ENCODE assay signal across 8 cellular contexts in the genomic region with DNA sequence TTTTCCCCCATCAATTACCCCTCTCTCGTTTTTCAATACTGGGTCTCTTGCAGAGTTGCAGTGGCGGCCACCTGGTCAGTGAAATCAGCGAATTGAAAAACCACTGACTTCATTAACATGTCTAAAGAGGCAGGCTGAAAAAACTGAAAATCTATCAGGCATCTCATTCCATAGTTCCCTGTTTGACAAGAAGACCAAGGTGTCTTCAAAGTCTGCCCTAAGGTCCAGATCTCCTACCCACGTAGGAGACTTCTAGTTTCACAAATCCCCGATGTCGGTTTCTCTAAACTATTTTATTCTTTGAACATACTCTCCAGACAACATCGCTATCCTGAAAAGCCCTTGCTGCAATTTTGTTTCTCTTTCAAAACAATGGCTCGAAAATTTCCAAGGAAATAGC. TPM values are rescaled to one million over a fixed set of nuclear protein-coding genes. Genes with fewer than 3 reads are reported as not detected.
DNase-seq lines count a peak whose midpoint lies in the region; TF ChIP-seq lines count a peak whose summit lies in the region.

No MANE protein-coding gene starts in this region.

- H3K9me3 ChIP-seq in tibial artery: no peaks in the 10 kb centered on the region

- DNase-seq in activated T-cell treated with anti-CD3 and anti-CD28 coated beads, Interleukin-2, amount 50 U/mL, for 24 hours: no peak
- DNase-seq in activated T-cell treated with anti-CD3 and anti-CD28 coated beads, Interleukin-2, amount 50 U/mL, for 48 hours: no peak
- DNase-seq in activated T-helper 2 cell treated with anti-CD3 and anti-CD28 coated beads, Interferon-gamma antibody, Interleukin-2, Interleukin-4, amounts not matched to agents 10 μg/mL and 5 μg/mL and 100 μg/mL, durations not matched to agents 14 hours and 24 hours and 36 hours (ENCODE audit: low spot score): no peak
- DNase-seq in kidney glomerular epithelial cell (lab: John Stamatoyannopoulos, UW) (peak; percentile 37), tibial artery (no peak), SKM-1 treated with dmso at 0.1 percent for 144 hours (lab: John Stamatoyannopoulos, UW; ENCODE audit: unreplicated experiment) (no peak), G401 (ENCODE audit: low spot score) (no peak), mucosa of gallbladder (ENCODE audit: low spot score) (no peak)

- peaks cover 16 to 27% (median 16%) of the 10 kb centered on the region in 3 donors for H3K36me3 ChIP-seq in tibial artery

- H3K4me1 ChIP-seq in tibial artery: peaks cover 0 to 49% (median 30%) of the 10 kb centered on the region in 4 donors

- peak overlapping the region; percentile 74 to 88 for H3K4me3 ChIP-seq in tibial artery

- peaks cover 63% of the 10 kb centered on the region for H3K4me1 Mint-ChIP-seq in activated T-cell treated with anti-CD3 and anti-CD28 coated beads, Interleukin-2, amount 50 U/mL, for 24 hours (ENCODE audit: low read depth)
- peaks cover 49% of the 10 kb centered on the region for H3K4me1 Mint-ChIP-seq in activated T-helper 2 cell treated with anti-CD3 and anti-CD28 coated beads, Interferon-gamma antibody, Interleukin-2, Interleukin-4, amounts not matched to agents 10 μg/mL and 5 μg/mL and 100 μg/mL, durations not matched to agents 14 hours and 24 hours and 36 hours (ENCODE audit: low read depth)

- in situ Hi-C loops in G401 (cut with HindIII; ENCODE audit: low sequenced_read_pairs): no loop called here

- H3K4me3 Mint-ChIP-seq in activated T-cell treated with anti-CD3 and anti-CD28 coated beads, Interleukin-2, amount 50 U/mL, for 24 hours: peak overlapping the region; percentile 99
- peak overlapping the region; percentile 93 for H3K4me3 Mint-ChIP-seq in activated T-helper 2 cell treated with anti-CD3 and anti-CD28 coated beads, Interferon-gamma antibody, Interleukin-2, Interleukin-4, amounts not matched to agents 10 μg/mL and 5 μg/mL and 100 μg/mL, durations not matched to agents 14 hours and 24 hours and 36 hours (ENCODE audit: low read depth)

- H3K36me3 Mint-ChIP-seq in activated T-cell treated with anti-CD3 and anti-CD28 coated beads, Interleukin-2, amount 50 U/mL, for 24 hours (ENCODE audit: low read depth): peaks cover 83% of the 10 kb centered on the region
- peaks cover 69% of the 10 kb centered on the region for H3K36me3 Mint-ChIP-seq in activated T-helper 2 cell treated with anti-CD3 and anti-CD28 coated beads, Interferon-gamma antibody, Interleukin-2, Interleukin-4, amounts not matched to agents 10 μg/mL and 5 μg/mL and 100 μg/mL, durations not matched to agents 14 hours and 24 hours and 36 hours (ENCODE audit: low read depth)

- no peaks in the 10 kb centered on the region for H3K27me3 ChIP-seq in tibial artery

- intact Hi-C loops in activated T-helper 2 cell treated with anti-CD3 and anti-CD28 coated beads, Interferon-gamma antibody, Interleukin-2, Interleukin-4, amounts not matched to agents 10 μg/mL and 5 μg/mL and 100 μg/mL, durations not matched to agents 14 hours and 24 hours and 36 hours (cut with micrococcal nuclease): loop anchor here (5.0 kb wide), 1 partner anchor 147 kb away; the partner anchor contains the start of gene ABCF1
- intact Hi-C loops in tibial artery (cut with DNase I; ENCODE audit: low total_unique reads): no loop called here

- H3K27me3 Mint-ChIP-seq in activated T-cell treated with anti-CD3 and anti-CD28 coated beads, Interleukin-2, amount 50 U/mL, for 24 hours: no peaks in the 10 kb centered on the region
- H3K27me3 Mint-ChIP-seq in activated T-helper 2 cell treated with anti-CD3 and anti-CD28 coated beads, Interferon-gamma antibody, Interleukin-2, Interleukin-4, amounts not matched to agents 10 μg/mL and 5 μg/mL and 100 μg/mL, durations not matched to agents 14 hours and 24 hours and 36 hours (ENCODE audit: low read depth): no peaks in the 10 kb centered on the region

- no peak for TF ChIP-seq CTCF in tibial artery (IDR thresholded peaks at IDR 0.05)

- H3K27ac Mint-ChIP-seq in activated T-cell treated with anti-CD3 and anti-CD28 coated beads, Interleukin-2, amount 50 U/mL, for 24 hours: peak overlapping the region; percentile 98
- H3K27ac Mint-ChIP-seq in activated T-helper 2 cell treated with anti-CD3 and anti-CD28 coated beads, Interferon-gamma antibody, Interleukin-2, Interleukin-4, amounts not matched to agents 10 μg/mL and 5 μg/mL and 100 μg/mL, durations not matched to agents 14 hours and 24 hours and 36 hours: peak overlapping the region; percentile 97

- H3K27ac ChIP-seq in tibial artery: peak overlapping the region; percentile 74 to 88

- H3K9me3 Mint-ChIP-seq in activated T-cell treated with anti-CD3 and anti-CD28 coated beads, Interleukin-2, amount 50 U/mL, for 24 hours: peaks cover 2% of the 10 kb centered on the region
- no peaks in the 10 kb centered on the region for H3K9me3 Mint-ChIP-seq in activated T-helper 2 cell treated with anti-CD3 and anti-CD28 coated beads, Interferon-gamma antibody, Interleukin-2, Interleukin-4, amounts not matched to agents 10 μg/mL and 5 μg/mL and 100 μg/mL, durations not matched to agents 14 hours and 24 hours and 36 hours

RNA-seq across cellular contexts. Expression of gene TUBB, which starts 0.8 kb away (rescaled TPM):
- total RNA-seq in activated T-helper 2 cell treated with anti-CD3 and anti-CD28 coated beads, Interferon-gamma antibody, Interleukin-2, Interleukin-4, amounts not matched to agents 10 μg/mL and 5 μg/mL and 100 μg/mL, durations not matched to agents 14 hours and 24 hours and 36 hours: 1,115 and 1,128 TPM in 2 replicates
- 456 and 575 TPM in 2 replicates for total RNA-seq in G401 (2014; rRNA removed; shearing (Covaris generic))
- total RNA-seq in mucosa of gallbladder: 277 TPM

RNA-seq across cellular contexts. Expression of gene MDC1, which starts 2.3 kb away (rescaled TPM):
- 88.3 and 96.6 TPM in 2 replicates for total RNA-seq in activated T-helper 2 cell treated with anti-CD3 and anti-CD28 coated beads, Interferon-gamma antibody, Interleukin-2, Interleukin-4, amounts not matched to agents 10 μg/mL and 5 μg/mL and 100 μg/mL, durations not matched to agents 14 hours and 24 hours and 36 hours
- total RNA-seq in G401 (2014; rRNA removed; shearing (Covaris generic)): 2.5 and 14.3 TPM in 2 replicates
- total RNA-seq in mucosa of gallbladder: 33.4 TPM

RNA-seq across cellular contexts. Expression of gene FLOT1, which starts 23.1 kb away (rescaled TPM):
- total RNA-seq in activated T-helper 2 cell treated with anti-CD3 and anti-CD28 coated beads, Interferon-gamma antibody, Interleukin-2, Interleukin-4, amounts not matched to agents 10 μg/mL and 5 μg/mL and 100 μg/mL, durations not matched to agents 14 hours and 24 hours and 36 hours: 201 and 214 TPM in 2 replicates
- 170 and 172 TPM in 2 replicates for total RNA-seq in G401 (2014; rRNA removed; shearing (Covaris generic))
- 177 TPM for total RNA-seq in mucosa of gallbladder

RNA-seq across cellular contexts. Expression of gene IER3, which starts 25.0 kb away (rescaled TPM):
- 185 and 190 TPM in 2 replicates for total RNA-seq in activated T-helper 2 cell treated with anti-CD3 and anti-CD28 coated beads, Interferon-gamma antibody, Interleukin-2, Interleukin-4, amounts not matched to agents 10 μg/mL and 5 μg/mL and 100 μg/mL, durations not matched to agents 14 hours and 24 hours and 36 hours
- total RNA-seq in G401 (2014; rRNA removed; shearing (Covaris generic)): 257 and 297 TPM in 2 replicates
- total RNA-seq in mucosa of gallbladder: 61.7 TPM

RNA-seq across cellular contexts. Expression of gene NRM, which starts 28.6 kb away (rescaled TPM):
- total RNA-seq in activated T-helper 2 cell treated with anti-CD3 and anti-CD28 coated beads, Interferon-gamma antibody, Interleukin-2, Interleukin-4, amounts not matched to agents 10 μg/mL and 5 μg/mL and 100 μg/mL, durations not matched to agents 14 hours and 24 hours and 36 hours: 23.1 and 24.2 TPM in 2 replicates
- 2.6 and 8.8 TPM in 2 replicates for total RNA-seq in G401 (2014; rRNA removed; shearing (Covaris generic))
- 7.7 TPM for total RNA-seq in mucosa of gallbladder
